8 cellular contexts compared by ENCODE assay signal in genomic region chr19:56066152-56067023, GRCh38. TPM values are rescaled to one million over a fixed set of nuclear protein-coding genes. Genes with fewer than 3 reads are reported as not detected.
A peak's percentile ranks its signal among the peaks of the same experiment; 100 is the strongest.
DNase-seq lines count a peak whose midpoint lies in the region; ATAC-seq and TF ChIP-seq lines count a peak whose summit lies in the region.

No MANE protein-coding gene starts in this region.

- H3K79me2 ChIP-seq in ACC112 (ENCODE audit: control insufficient read depth, insufficient read depth, low read length, unreplicated experiment) = no peaks in the 10 kb centered on the region

- no peaks in the 10 kb centered on the region for H3K36me3 ChIP-seq in ACC112 (ENCODE audit: insufficient read depth, low read length)
- H3K36me3 ChIP-seq in breast epithelium = no peaks in the 10 kb centered on the region

- H2AFZ ChIP-seq in ACC112 (ENCODE audit: low read length, unreplicated experiment) = peak overlapping the region; percentile 45

- ATAC-seq in HG03469 (IDR thresholded peaks at IDR 0.05; ENCODE audit: unreplicated experiment) = no peak

- no peak for TF ChIP-seq POLR2A in breast epithelium (IDR thresholded peaks at IDR 0.05)

- H3K27me3 ChIP-seq in ACC112 (ENCODE audit: insufficient read depth, low read length) (no peaks in the 10 kb centered on the region; the same call in 1 of the 2 replicates), breast epithelium (peaks cover 0 to 27% of the 10 kb centered on the region in 2 donors)

- TF ChIP-seq CTCF in GM13977 (IDR thresholded peaks at IDR 0.05; ENCODE audit: extremely low read depth, insufficient read depth, missing control alignments) (peak; percentile 89), WI38 (IDR thresholded peaks at IDR 0.05; ENCODE audit: low read depth, low read length) (peak; percentile 90), breast epithelium (IDR thresholded peaks at IDR 0.05) (peak; percentile 31 to 83 (median 75))

- H3K9me3 ChIP-seq in breast epithelium = no peaks in the 10 kb centered on the region

- H3K27ac ChIP-seq in ACC112 (ENCODE audit: low read depth, low read length) (no peak overlapping the region), breast epithelium (no peak overlapping the region)

- H3K4me1 ChIP-seq in ACC112 (ENCODE audit: control insufficient read depth, insufficient read depth, low read length, unreplicated experiment) = no peaks in the 10 kb centered on the region
- peaks cover 0 to 5% of the 10 kb centered on the region in 2 donors for H3K4me1 ChIP-seq in breast epithelium

- DNase-seq in GM13977 (ENCODE audit: low spot score) = peak; percentile 76
- peak; percentile 64 for DNase-seq in NCI-H1436 (lab: John Stamatoyannopoulos, UW)
- DNase-seq in breast epithelium (ENCODE audit: low spot score in 2 of 2) = peak; percentile 33 to 74
- DNase-seq in kidney glomerular epithelial cell (lab: John Stamatoyannopoulos, UW) = peak; percentile 73
- DNase-seq in stimulated activated CD4-positive, alpha-beta T cell treated with anti-CD3 and anti-CD28 coated beads, Interleukin-2, amount 100 ng/mL, for 24 hours = peak; percentile 71

- in situ Hi-C loops in GM13977 (cut with MboI; ENCODE audit: low pct_unique_long_range_greater_than_20kb, low sequenced_read_pairs, unreplicated experiment) = no loop called here

- intact Hi-C loops in breast epithelium (cut with DNase I; ENCODE audit: low total_unique reads) = no loop called here

- peak overlapping the region; percentile 54; the same call in 1 of the 2 replicates for H3K4me3 ChIP-seq in ACC112 (ENCODE audit: low read depth, low read length)
- H3K4me3 ChIP-seq in WI38 (ENCODE audit: low read depth, low read length) = peak overlapping the region; percentile 27; the same call in 1 of the 2 replicates
- peak overlapping the region in 2 of 3 donors; percentile 26 to 54 for H3K4me3 ChIP-seq in breast epithelium

RNA-seq across cellular contexts. Expression of gene ZNF787, which starts 54.7 kb away (rescaled TPM):
- total RNA-seq in breast epithelium = 10 to 100 TPM; 10.2 to 11.1 (median 10.4) TPM
